Comparison of ENCODE assay signal across 8 cellular contexts in the genomic region with DNA sequence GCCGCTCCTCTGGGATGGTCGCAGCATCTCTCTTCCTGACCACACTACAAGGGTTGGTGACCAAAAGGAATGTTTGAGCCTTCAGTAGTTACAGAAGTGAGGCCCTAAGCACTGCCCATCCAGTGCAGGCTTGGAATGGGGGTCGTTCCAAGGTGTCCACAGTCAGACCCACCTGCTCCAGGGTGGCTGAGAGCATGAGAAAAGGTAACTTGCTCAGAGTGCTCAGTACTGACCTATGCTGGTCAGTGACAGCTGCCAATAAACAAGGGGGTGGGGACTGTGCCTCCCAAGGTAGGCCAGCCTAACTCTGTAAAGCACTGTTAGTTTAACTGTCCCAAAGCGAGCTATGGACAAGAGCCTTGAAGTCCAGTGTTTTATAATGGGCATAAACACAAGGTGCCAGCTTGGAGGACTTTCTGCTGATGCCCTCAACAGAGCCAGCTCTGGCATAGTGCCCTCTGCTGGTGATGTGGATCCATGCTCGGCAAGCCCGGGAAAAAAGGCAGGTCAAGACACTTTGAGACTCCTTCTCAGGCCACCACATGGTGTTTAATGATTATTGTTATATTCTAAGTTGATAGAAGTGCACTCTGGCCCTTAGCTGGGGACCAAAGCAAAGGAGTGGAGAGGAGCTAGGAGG.
A peak's percentile ranks its signal among the peaks of the same experiment; 100 is the strongest.
DNase-seq lines count a peak whose midpoint lies in the region; ATAC-seq, FAIRE-seq and TF ChIP-seq lines count a peak whose summit lies in the region.

No MANE protein-coding gene starts in this region.

- no peak for TF ChIP-seq POLR2A in H54 (IDR thresholded peaks at IDR 0.05; ENCODE audit: low read depth, low read length)

- FAIRE-seq in H54 (lab: Jason Lieb, UNC): no peak

- peak; percentile 16 for DNase-seq in GM12864 (ENCODE audit: low read depth)
- peak; percentile 66 for DNase-seq in H54 (ENCODE audit: insufficient read length, low spot score)
- DNase-seq in NCI-H1092 (lab: John Stamatoyannopoulos, UW): peak; percentile 42
- DNase-seq in caudate nucleus (lab: John Stamatoyannopoulos, UW): peak in 34 of 61 donors; percentile 1 to 46 (median 18)
- DNase-seq in kidney tubule cell (ENCODE audit: low spot score): peak; percentile 63
- DNase-seq in stimulated activated CD4-positive, alpha-beta T cell treated with anti-CD3 and anti-CD28 coated beads, TNF-alpha, amount 100 ng/mL, for 1 hour (ENCODE audit: low read depth in 3 of 3, low spot score in 1 of 3): peak; percentile 0 to 22 (median 10)

- no peak overlapping the region for H3K4me3 ChIP-seq in GM12864 (ENCODE audit: low read depth, low read length)

- peak; percentile 83 for TF ChIP-seq CTCF in GM12864 (IDR thresholded peaks at IDR 0.05; ENCODE audit: low read depth, low read length, missing control alignments)
- peak; percentile 85 for TF ChIP-seq CTCF in VCaP (conservative IDR thresholded peaks at IDR 0.05)

- no peak for ATAC-seq in HG03469 (IDR thresholded peaks at IDR 0.05; ENCODE audit: unreplicated experiment)

- H3K27ac ChIP-seq in VCaP (no peak overlapping the region), caudate nucleus (ENCODE audit: low read depth, low read length) (no peak overlapping the region)

Comparison
In these comparisons a context has a peak if more than half of its experiments do, and no peak if none do; other contexts are left out.
1. DNase-seq: peak in every context shown above with its lines; median percentile 66 in H54; 63 in kidney tubule cell; 42 in NCI-H1092; 18 in caudate nucleus; 16 in GM12864; 10 in stimulated activated CD4-positive, alpha-beta T cell treated with anti-CD3 and anti-CD28 coated beads, TNF-alpha, amount 100 ng/mL, for 1 hour.